Comparison of ENCODE assay signal across 1 cellular context in genomic region chr7:100568936-100569844, GRCh38.
TF ChIP-seq lines count a peak whose summit lies in the region.

No MANE protein-coding gene starts in this region.

TF ChIP-seq in HepG2, 621 proteins besides CTCF, POLR2A, EP300 and RAD21 (continued from another document and continues in another):
- TF ChIP-seq FOXO4 (CRISPR knock-in tag; conservative IDR thresholded peaks at IDR 0.05) (0 out of 2 replicates have a peak, but pooled peaks have one; percentile 60), IRX3 (CRISPR knock-in tag; IDR thresholded peaks at IDR 0.05; ENCODE audit: borderline replicate concordance, low read depth) (no peak; the same call in 1 of the 2 replicates), ZNF841 (CRISPR knock-in tag; IDR thresholded peaks at IDR 0.05; ENCODE audit: borderline replicate concordance) (peak; percentile 6; the same call in 1 of the 2 replicates), FOXA1 (IDR thresholded peaks at IDR 0.05) (no peak), FOXA1 (CRISPR knock-in tag; IDR thresholded peaks at IDR 0.05) (peak; percentile 53; the same call in 1 of the 2 replicates), POGK (CRISPR knock-in tag; conservative IDR thresholded peaks at IDR 0.05) (no peak), ZBTB42 (CRISPR knock-in tag; IDR thresholded peaks at IDR 0.05) (no peak), ZNF552 (CRISPR knock-in tag; IDR thresholded peaks at IDR 0.05; ENCODE audit: borderline replicate concordance) (no peak), ZNF766 (CRISPR knock-in tag; IDR thresholded peaks at IDR 0.05; ENCODE audit: borderline replicate concordance) (0 out of 2 replicates have a peak, but pooled peaks have one; percentile 17), CCAR2 (optimal IDR thresholded peaks at IDR 0.05; ENCODE audit: low read depth, low read length) (peak; percentile 92), MIER2 (CRISPR knock-in tag; IDR thresholded peaks at IDR 0.05) (peak; percentile 38; the same call in 1 of the 2 replicates), ZNF839 (CRISPR knock-in tag; IDR thresholded peaks at IDR 0.05; ENCODE audit: borderline replicate concordance) (peak; percentile 7; the same call in 1 of the 2 replicates), KDM5A (IDR thresholded peaks at IDR 0.05; ENCODE audit: borderline replicate concordance, low read length) (no peak), ZNF446 (CRISPR knock-in tag; IDR thresholded peaks at IDR 0.05) (0 out of 2 replicates have a peak, but pooled peaks have one; percentile 1), PRDM10 (CRISPR knock-in tag; IDR thresholded peaks at IDR 0.05; ENCODE audit: low read depth) (peak; percentile 54; the same call in 1 of the 2 replicates), THYN1 (CRISPR knock-in tag; IDR thresholded peaks at IDR 0.05; ENCODE audit: borderline replicate concordance, low read depth) (no peak), BCLAF1 (IDR thresholded peaks at IDR 0.05) (no peak), ZNF687 (CRISPR knock-in tag; IDR thresholded peaks at IDR 0.05) (no peak), ATF4 (CRISPR knock-in tag; IDR thresholded peaks at IDR 0.05) (0 out of 4 replicates have a peak, but pooled peaks of 1 of the 2 experiments have one; percentile 9), ZNF292 (CRISPR knock-in tag; IDR thresholded peaks at IDR 0.05; ENCODE audit: borderline replicate concordance, low read depth) (0 out of 2 replicates have a peak, but pooled peaks have one; percentile 8), UBTF (CRISPR knock-in tag; IDR thresholded peaks at IDR 0.05) (peak; percentile 89; the same call in 1 of the 2 replicates), ZNF235 (CRISPR knock-in tag; IDR thresholded peaks at IDR 0.05; ENCODE audit: borderline replicate concordance) (no peak), KLF12 (CRISPR knock-in tag; IDR thresholded peaks at IDR 0.05; ENCODE audit: borderline replicate concordance) (no peak; the same call in 1 of the 2 replicates), ZNF296 (CRISPR knock-in tag; conservative IDR thresholded peaks at IDR 0.05) (no peak), TFE3 (CRISPR knock-in tag; IDR thresholded peaks at IDR 0.05) (peak; percentile 89), ZNF570 (CRISPR knock-in tag; IDR thresholded peaks at IDR 0.05; ENCODE audit: borderline replicate concordance) (no peak), NFKBIZ (CRISPR knock-in tag; IDR thresholded peaks at IDR 0.05) (0 out of 2 replicates have a peak, but pooled peaks have one; percentile 62), DNMT1 (CRISPR knock-in tag; IDR thresholded peaks at IDR 0.05) (no peak; the same call in 1 of the 2 replicates), MIER3 (CRISPR knock-in tag; IDR thresholded peaks at IDR 0.05; ENCODE audit: borderline replicate concordance) (peak; percentile 12; the same call in 1 of the 2 replicates), SRSF1 (optimal IDR thresholded peaks at IDR 0.05; ENCODE audit: low read depth, low read length) (peak; percentile 96), ZNF746 (CRISPR knock-in tag; IDR thresholded peaks at IDR 0.05) (peak; percentile 53; the same call in 1 of the 2 replicates), ZC3H13 (CRISPR knock-in tag; IDR thresholded peaks at IDR 0.05) (no peak; the same call in 1 of the 2 replicates)
